18 cellular contexts compared by ENCODE assay signal in genomic region chr11:110134120-110134519, GRCh38. TPM values are rescaled to one million over a fixed set of nuclear protein-coding genes. Genes with fewer than 3 reads are reported as not detected.
DNase-seq lines count a peak whose midpoint lies in the region; ATAC-seq, FAIRE-seq and TF ChIP-seq lines count a peak whose summit lies in the region.
"Had no signal": no experiment of that assay in that cellular context is flagged by ENCODE, and none has a peak within 500 bp of the region (broad histone marks: within the 10 kb centered on the region; RNA-seq: fewer than 3 reads in every experiment).

No MANE protein-coding gene starts in this region.

- H2AK5ac ChIP-seq in mesendoderm (ENCODE audit: low read length), result no peak overlapping the region

- no CpG with 5 or more reads among the region's 6 CpGs for WGBS in mesendoderm (ENCODE audit: extremely low coverage, insufficient coverage, low lambda C conversion rate)

- no peak overlapping the region for H3K18ac ChIP-seq in mesendoderm (ENCODE audit: low read length)

- no peak overlapping the region for H2AFZ ChIP-seq in astrocyte (ENCODE audit: low read depth, low read length)

- H3K27ac ChIP-seq in astrocyte (ENCODE audit: low read depth, low read length), result no peak overlapping the region
- no peak overlapping the region for H3K27ac ChIP-seq in mesendoderm (ENCODE audit: low read depth, low read length)

- H3K27ac Mint-ChIP-seq in astrocyte (ENCODE audit: unreplicated experiment) (peak overlapping the region; percentile 47), mesothelial cell of epicardium (peak overlapping the region; percentile 71)
- H3K27ac Mint-ChIP-seq: B cell, immature natural killer cell had no signal

- H3K9ac ChIP-seq in astrocyte (ENCODE audit: low read length), result no peak overlapping the region
- H3K9ac ChIP-seq in mesendoderm (ENCODE audit: low read length), result no peak overlapping the region

- H4K20me1 ChIP-seq in astrocyte (ENCODE audit: insufficient read depth, low read length), result no peaks in the 10 kb centered on the region

- H3K36me3 Mint-ChIP-seq in astrocyte (ENCODE audit: low read depth, unreplicated experiment) (no peaks in the 10 kb centered on the region), mesothelial cell of epicardium (peaks cover 3% of the 10 kb centered on the region)
- H3K36me3 Mint-ChIP-seq: immature natural killer cell had no signal

- no peak overlapping the region for H4K8ac ChIP-seq in mesendoderm (ENCODE audit: low read depth, low read length)

- TF ChIP-seq CTCF in astrocyte (IDR thresholded peaks at IDR 0.05; ENCODE audit: insufficient read depth, low read depth, low read length) (no peak), mesothelial cell of epicardium (IDR thresholded peaks at IDR 0.05; ENCODE audit: unreplicated experiment) (no peak)

- FAIRE-seq in astrocyte (lab: Jason Lieb, UNC), result no peak
- FAIRE-seq: HTR-8/SVneo had no signal

- no peaks in the 10 kb centered on the region for H3K9me3 ChIP-seq in astrocyte (ENCODE audit: insufficient read depth, low read depth, low read length)

- H3K27me3 ChIP-seq in astrocyte (ENCODE audit: insufficient read depth, low read length) (no peaks in the 10 kb centered on the region), mesendoderm (ENCODE audit: insufficient read depth, low read length, poor library complexity) (no peaks in the 10 kb centered on the region)

- peaks cover 13% of the 10 kb centered on the region for H3K79me2 ChIP-seq in astrocyte (ENCODE audit: insufficient read depth, low read length)
- no peaks in the 10 kb centered on the region for H3K79me2 ChIP-seq in mesendoderm (ENCODE audit: control insufficient read depth, insufficient read depth, low read length)

- H3K56ac ChIP-seq in mesendoderm (ENCODE audit: low read length), result no peak overlapping the region

- no peaks in the 10 kb centered on the region for H3K9me3 Mint-ChIP-seq in astrocyte (ENCODE audit: unreplicated experiment)
- no peaks in the 10 kb centered on the region for H3K9me3 Mint-ChIP-seq in mesothelial cell of epicardium
- H3K9me3 Mint-ChIP-seq: immature natural killer cell had no signal

- H3K36me3 ChIP-seq in astrocyte (ENCODE audit: insufficient read depth, low read length) (no peaks in the 10 kb centered on the region), mesendoderm (ENCODE audit: control insufficient read depth, insufficient read depth, low read length) (no peaks in the 10 kb centered on the region)

- H3K23ac ChIP-seq in mesendoderm (ENCODE audit: low read length), result no peak overlapping the region

- H2BK15ac ChIP-seq in mesendoderm (replicated peaks; ENCODE audit: low read depth), result no peak overlapping the region

- no peak overlapping the region for H3K4ac ChIP-seq in mesendoderm (ENCODE audit: low read depth, low read length)

- H3K4me3 ChIP-seq in astrocyte (ENCODE audit: insufficient read depth, low read depth, low read length) (no peak overlapping the region), mesendoderm (ENCODE audit: low read length) (no peak overlapping the region)

- H3K27me3 Mint-ChIP-seq in astrocyte (ENCODE audit: low read depth, unreplicated experiment) (no peaks in the 10 kb centered on the region), mesothelial cell of epicardium (ENCODE audit: low read depth) (no peaks in the 10 kb centered on the region)

- ATAC-seq in HG02588 (IDR thresholded peaks at IDR 0.05; ENCODE audit: unreplicated experiment), result no peak

- H4K5ac ChIP-seq in mesendoderm (ENCODE audit: low read length), result no peak overlapping the region

- H3K4me3 Mint-ChIP-seq in astrocyte (ENCODE audit: unreplicated experiment), result no peak overlapping the region
- H3K4me3 Mint-ChIP-seq in mesothelial cell of epicardium, result no peak overlapping the region
- H3K4me3 Mint-ChIP-seq: B cell, immature natural killer cell had no signal

- no peak overlapping the region for H2BK120ac ChIP-seq in mesendoderm (ENCODE audit: low read depth, low read length)

- H3K4me1 Mint-ChIP-seq in astrocyte (ENCODE audit: low read depth, unreplicated experiment) (peaks cover 19% of the 10 kb centered on the region), mesothelial cell of epicardium (peaks cover 37% of the 10 kb centered on the region)
- H3K4me1 Mint-ChIP-seq: B cell, immature natural killer cell had no signal

- H3K79me1 ChIP-seq in mesendoderm (ENCODE audit: low read length), result no peaks in the 10 kb centered on the region

- H2BK5ac ChIP-seq in mesendoderm (ENCODE audit: low read length), result no peak overlapping the region

- DNase-seq in DMS153 treated with DMSO at 0.1 percent for 48 hours (lab: John Stamatoyannopoulos, UW; ENCODE audit: unreplicated experiment), result peak; percentile 83
- peak; percentile 27 for DNase-seq in NCI-H187 treated with DMSO at 0.1 percent for 48 hours (lab: John Stamatoyannopoulos, UW)
- peak; percentile 36 for DNase-seq in astrocyte (ENCODE audit: low read depth)
- DNase-seq in mesothelial cell of epicardium (ENCODE audit: low spot score in 2 of 2, unreplicated experiment in 2 of 2), result no peak
- no peak for DNase-seq in NOMO-1 treated with DMSO at 0.1 percent for 48 hours (lab: John Stamatoyannopoulos, UW; ENCODE audit: unreplicated experiment)
- DNase-seq in NCI-H526 treated with DMSO at 0.1 percent for 48 hours (lab: John Stamatoyannopoulos, UW), result no peak
- DNase-seq in mesendoderm, result no peak
- DNase-seq: activated CD4-positive, CD25-positive, alpha-beta regulatory T cell treated with anti-CD3 and anti-CD28 coated beads, Interleukin-2, amount 50 U/mL, for 72 hours; activated T-cell treated with anti-CD3 and anti-CD28 coated beads for 4 hours; cortex of kidney; H7; immature natural killer cell; stimulated activated CD4-positive, alpha-beta T cell treated with anti-CD3 and anti-CD28 coated beads, Interleukin-2, amount 100 ng/mL, for 48 hours; stimulated activated naive CD4-positive, alpha-beta T cell treated with Interleukin-2 at 50 U/mL for 16 hours; T-helper 1 cell had no signal

- H3K4me1 ChIP-seq in astrocyte (ENCODE audit: insufficient read depth, low read length) (peaks cover 6% of the 10 kb centered on the region), mesendoderm (ENCODE audit: control insufficient read depth, low read depth, low read length) (peaks cover 4% of the 10 kb centered on the region)

- no peak overlapping the region for H3K4me2 ChIP-seq in astrocyte (ENCODE audit: low read length)
- no peak overlapping the region for H3K4me2 ChIP-seq in mesendoderm (ENCODE audit: low read length)

RNA-seq across cellular contexts. Expression of gene ZC3H12C, which starts 40.9 kb away (rescaled TPM):
- total RNA-seq in astrocyte (10.4 and 12.0 TPM in 2 replicates), mesothelial cell of epicardium (16.7 to 17.0 TPM (median 17.0 TPM) in 3 replicates)
- polyA plus RNA-seq in mesendoderm (2013, experiment 1 of 2), result 0.84 TPM
- polyA plus RNA-seq in mesendoderm (2013, experiment 2 of 2), result 0.83 TPM
- polyA plus RNA-seq: immature natural killer cell had no signal

Comparison
In these comparisons a context has a peak if more than half of its experiments do, and no peak if none do; other contexts are left out.
1. DNase-seq: peak in DMS153 treated with DMSO at 0.1 percent for 48 hours (single experiment), NCI-H187 treated with DMSO at 0.1 percent for 48 hours (single experiment) and astrocyte (single experiment); none in mesothelial cell of epicardium (0 of 2), NOMO-1 treated with DMSO at 0.1 percent for 48 hours (single experiment), NCI-H526 treated with DMSO at 0.1 percent for 48 hours (single experiment) and mesendoderm (single experiment).